ENCODE assay signal across 23 cellular contexts in genomic region chr2:220753486-220753885, GRCh38.
DNase-seq lines count a peak whose midpoint lies in the region; ATAC-seq and TF ChIP-seq lines count a peak whose summit lies in the region.
"Had no signal": no experiment of that assay in that cellular context is flagged by ENCODE, and none has a peak within 500 bp of the region (broad histone marks: within the 10 kb centered on the region; RNA-seq: fewer than 3 reads in every experiment).

No MANE protein-coding gene starts in this region.

- no peak overlapping the region for H3K27ac ChIP-seq in left ventricle myocardium inferior (replicated peaks)
- H3K27ac ChIP-seq: C4-2B, RWPE1 had no signal

- peaks cover 8% of the 10 kb centered on the region for H3K4me1 ChIP-seq in left ventricle myocardium inferior

- H3K36me3 ChIP-seq in left ventricle myocardium inferior: no peaks in the 10 kb centered on the region

- TF ChIP-seq CTCF in left ventricle myocardium inferior (IDR thresholded peaks at IDR 0.05; ENCODE audit: borderline replicate concordance): no peak

- ATAC-seq in HG03342 (IDR thresholded peaks at IDR 0.05; ENCODE audit: unreplicated experiment) (no peak), GM21526 (IDR thresholded peaks at IDR 0.05; ENCODE audit: low FRiP score, unreplicated experiment) (no peak)
- ATAC-seq: GM12878, HCT116, K562 had no signal

- intact Hi-C loops in left ventricle myocardium inferior (cut with micrococcal nuclease): no loop called here

- H3K27me3 ChIP-seq in left ventricle myocardium inferior (ENCODE audit: low read depth): no peaks in the 10 kb centered on the region

- H3K9me3 ChIP-seq in left ventricle myocardium inferior (replicated peaks): peaks cover 6% of the 10 kb centered on the region

- no peak overlapping the region for H3K4me3 ChIP-seq in left ventricle myocardium inferior
- H3K4me3 ChIP-seq: GM12878, K562 had no signal

- DNase-seq in AG08395 (ENCODE audit: low spot score) (peak; percentile 5), GM04504 (ENCODE audit: low read depth) (peak; percentile 14), RPMI7951 (ENCODE audit: low read depth) (peak; percentile 6), fibroblast of gingiva (ENCODE audit: low read depth) (peak; percentile 26), foreskin melanocyte (no peak), left ventricle myocardium inferior (no peak)
- DNase-seq: 8988T; CD8-positive, alpha-beta memory T cell; DND-41; Kasumi-1; NCI-H1417; NCI-H1694; NCI-H2029 treated with DMSO at 0.1 percent for 48 hours; NCI-H526 treated with DMSO at 0.1 percent for 48 hours; SHP77; T-helper 1 cell had no signal

Comparison
In these comparisons a context has a peak if more than half of its experiments do, and no peak if none do; other contexts are left out.
1. DNase-seq: peak in AG08395 (single experiment), GM04504 (single experiment), RPMI7951 (single experiment) and fibroblast of gingiva (single experiment); none in foreskin melanocyte (single experiment) and left ventricle myocardium inferior (single experiment).